Comparison of ENCODE assay signal across 31 cellular contexts in genomic region chr7:97013025-97013424, GRCh38. TPM values are rescaled to one million over a fixed set of nuclear protein-coding genes. Genes with fewer than 3 reads are reported as not detected.
"Had no signal": no experiment of that assay in that cellular context is flagged by ENCODE, and none has a peak within 500 bp of the region (broad histone marks: within the 10 kb centered on the region; RNA-seq: fewer than 3 reads in every experiment).

No MANE protein-coding gene starts in this region.

- H2AFZ ChIP-seq: hepatocyte had no signal

- H3K27ac Mint-ChIP-seq: activated B cell treated with CpG ODN at 0.5 μM for 24 hours; activated CD8-positive, alpha-beta memory T cell treated with anti-CD3 and anti-CD28 coated beads, Interleukin-2, amount 10 ng/mL, durations not matched to agents 7 days and 5 days; activated CD8-positive, alpha-beta T cell treated with anti-CD3 and anti-CD28 coated beads, Interleukin-2, amount 10 ng/mL, durations not matched to agents 7 days and 5 days; activated naive CD4-positive, alpha-beta T cell treated with anti-CD3 and anti-CD28 coated beads, Interleukin-2, amount 50 U/mL, for 24 hours; activated naive CD8-positive, alpha-beta T cell treated with anti-CD3 and anti-CD28 coated beads, Interleukin-2, amount 50 U/mL, for 24 hours; activated T-helper 2 cell treated with anti-CD3 and anti-CD28 coated beads, Interferon-gamma antibody, Interleukin-2, Interleukin-4, amounts not matched to agents 10 μg/mL and 5 μg/mL and 100 μg/mL, durations not matched to agents 14 hours and 24 hours and 36 hours; T-helper 17 cell had no signal

- ATAC-seq: activated CD8-positive, alpha-beta memory T cell treated with anti-CD3 and anti-CD28 coated beads, Interleukin-2, amount 10 ng/mL, durations not matched to agents 7 days and 5 days; activated CD8-positive, alpha-beta T cell treated with anti-CD3 and anti-CD28 coated beads, Interleukin-2, amount 10 ng/mL, durations not matched to agents 7 days and 5 days; activated naive CD8-positive, alpha-beta T cell treated with anti-CD3 and anti-CD28 coated beads, Interleukin-2, amount 50 U/mL, for 24 hours; gastroesophageal sphincter; naive thymus-derived CD4-positive, alpha-beta T cell; right cardiac atrium; T-helper 17 cell had no signal

- H3K9me3 ChIP-seq: breast epithelium, spleen, uterus had no signal

- FAIRE-seq: endometrium, kidney had no signal

- H3K9me3 Mint-ChIP-seq: activated B cell treated with CpG ODN at 0.5 μM for 24 hours; activated T-helper 2 cell treated with anti-CD3 and anti-CD28 coated beads, Interferon-gamma antibody, Interleukin-2, Interleukin-4, amounts not matched to agents 10 μg/mL and 5 μg/mL and 100 μg/mL, durations not matched to agents 14 hours and 24 hours and 36 hours; central memory CD8-positive, alpha-beta T cell; neural crest cell had no signal

- H3K4me3 ChIP-seq: breast epithelium, gastroesophageal sphincter, hepatocyte, spleen, uterus had no signal

- H3K4me1 ChIP-seq: breast epithelium had no signal

- H3K4me3 Mint-ChIP-seq: activated B cell treated with CpG ODN at 0.5 μM for 24 hours; activated CD8-positive, alpha-beta memory T cell treated with anti-CD3 and anti-CD28 coated beads, Interleukin-2, amount 10 ng/mL, durations not matched to agents 7 days and 5 days; activated CD8-positive, alpha-beta T cell treated with anti-CD3 and anti-CD28 coated beads, Interleukin-2, amount 10 ng/mL, durations not matched to agents 7 days and 5 days; activated naive CD4-positive, alpha-beta T cell treated with anti-CD3 and anti-CD28 coated beads, Interleukin-2, amount 50 U/mL, for 24 hours; activated naive CD8-positive, alpha-beta T cell treated with anti-CD3 and anti-CD28 coated beads, Interleukin-2, amount 50 U/mL, for 24 hours; central memory CD8-positive, alpha-beta T cell; naive thymus-derived CD4-positive, alpha-beta T cell; neural crest cell; T-helper 17 cell had no signal

- DNase-seq: activated B cell treated with CpG ODN at 0.5 μM for 24 hours; activated CD4-positive, alpha-beta T cell treated with anti-CD3 and anti-CD28 coated beads, Interleukin-2, amount 50 U/mL, for 1 hour; activated CD8-positive, alpha-beta memory T cell treated with anti-CD3 and anti-CD28 coated beads, Interleukin-2, amount 10 ng/mL, durations not matched to agents 7 days and 5 days; activated CD8-positive, alpha-beta T cell treated with anti-CD3 and anti-CD28 coated beads, Interleukin-2, amount 10 ng/mL, durations not matched to agents 7 days and 5 days; activated naive CD8-positive, alpha-beta T cell treated with anti-CD3 and anti-CD28 coated beads, Interleukin-2, amount 50 U/mL, for 24 hours; activated T-cell treated with anti-CD3 and anti-CD28 coated beads, Interleukin-2, amount 50 U/mL, for 48 hours; amygdala; dermis blood vessel endothelial cell; effector CD4-positive, alpha-beta T cell; midbrain; naive thymus-derived CD4-positive, alpha-beta T cell; right cardiac atrium; spleen; stimulated activated naive CD4-positive, alpha-beta T cell; T-helper 17 cell; T1000; trophoblast cell; uterus had no signal

- H3K4me1 Mint-ChIP-seq: activated B cell treated with CpG ODN at 0.5 μM for 24 hours; activated CD8-positive, alpha-beta memory T cell treated with anti-CD3 and anti-CD28 coated beads, Interleukin-2, amount 10 ng/mL, durations not matched to agents 7 days and 5 days; central memory CD8-positive, alpha-beta T cell had no signal

- H3K27ac ChIP-seq: breast epithelium, epithelial cell of prostate, gastroesophageal sphincter, hepatocyte, spleen, uterus had no signal

- H3K36me3 ChIP-seq: breast epithelium, gastroesophageal sphincter, spleen, uterus had no signal

- H3K4me2 ChIP-seq: hepatocyte had no signal

RNA-seq across cellular contexts. Expression of gene DLX6, which starts 7.7 kb away (rescaled TPM):
- total RNA-seq: activated B cell treated with CpG ODN at 0.5 μM for 24 hours; activated CD8-positive, alpha-beta memory T cell treated with anti-CD3 and anti-CD28 coated beads, Interleukin-2, amount 10 ng/mL, durations not matched to agents 7 days and 5 days; activated CD8-positive, alpha-beta T cell treated with anti-CD3 and anti-CD28 coated beads, Interleukin-2, amount 10 ng/mL, durations not matched to agents 7 days and 5 days; activated T-helper 2 cell treated with anti-CD3 and anti-CD28 coated beads, Interferon-gamma antibody, Interleukin-2, Interleukin-4, amounts not matched to agents 10 μg/mL and 5 μg/mL and 100 μg/mL, durations not matched to agents 14 hours and 24 hours and 36 hours; dermis blood vessel endothelial cell; fibroblast of villous mesenchyme; naive thymus-derived CD4-positive, alpha-beta T cell; omental fat pad; pulmonary artery endothelial cell; right cardiac atrium; spleen; T-helper 17 cell had no signal
- polyA plus RNA-seq: naive thymus-derived CD4-positive, alpha-beta T cell; right cardiac atrium; spleen had no signal

RNA-seq across cellular contexts. Expression of gene DLX5, which starts 11.6 kb away (rescaled TPM):
- total RNA-seq: activated B cell treated with CpG ODN at 0.5 μM for 24 hours; activated CD8-positive, alpha-beta memory T cell treated with anti-CD3 and anti-CD28 coated beads, Interleukin-2, amount 10 ng/mL, durations not matched to agents 7 days and 5 days; activated CD8-positive, alpha-beta T cell treated with anti-CD3 and anti-CD28 coated beads, Interleukin-2, amount 10 ng/mL, durations not matched to agents 7 days and 5 days; activated T-helper 2 cell treated with anti-CD3 and anti-CD28 coated beads, Interferon-gamma antibody, Interleukin-2, Interleukin-4, amounts not matched to agents 10 μg/mL and 5 μg/mL and 100 μg/mL, durations not matched to agents 14 hours and 24 hours and 36 hours; breast epithelium; dermis blood vessel endothelial cell; fibroblast of villous mesenchyme; naive thymus-derived CD4-positive, alpha-beta T cell; pulmonary artery endothelial cell; right cardiac atrium; T-helper 17 cell had no signal
- polyA plus RNA-seq: naive thymus-derived CD4-positive, alpha-beta T cell had no signal
